Comparison of ENCODE assay signal across 8 cellular contexts in genomic region chr11:72813740-72814138, GRCh38. TPM values are rescaled to one million over a fixed set of nuclear protein-coding genes. Genes with fewer than 3 reads are reported as not detected.
DNase-seq lines count a peak whose midpoint lies in the region; ATAC-seq and TF ChIP-seq lines count a peak whose summit lies in the region.

No MANE protein-coding gene starts in this region.

- H2BK15ac ChIP-seq in IMR-90 (ENCODE audit: low read depth, low read length): 0 out of 3 replicates have a peak overlapping the region, but pooled peaks have one; percentile 89

- peak overlapping the region; percentile 99 for H2AFZ ChIP-seq in IMR-90 (replicated peaks; ENCODE audit: low read length, poor library complexity)

- H2AK5ac ChIP-seq in IMR-90 (ENCODE audit: low read depth, low read length): peak overlapping the region; percentile 87

- intact Hi-C loops in IMR-90 (cut with micrococcal nuclease): loop anchor here (1.0 to 5.0 kb wide), 2 partner anchors 61 to 88 kb away; partner anchors contain the start of gene ARAP1

- 0 out of 2 replicates have a peak, but pooled peaks have one; percentile 8 for TF ChIP-seq RAD21 in IMR-90 (IDR thresholded peaks at IDR 0.05; ENCODE audit: low read length)

- peak overlapping the region; percentile 95 for H3K9ac ChIP-seq in IMR-90 (ENCODE audit: low read depth, low read length)
- peak overlapping the region; percentile 89 for H3K9ac ChIP-seq in iPS-20b (ENCODE audit: low read depth, low read length)
- H3K9ac ChIP-seq in skeletal muscle satellite cell (ENCODE audit: low read depth, low read length): peak overlapping the region; percentile 98

- peak; percentile 40 for ATAC-seq in GM21717 (IDR thresholded peaks at IDR 0.05; ENCODE audit: unreplicated experiment)
- peak; percentile 86 for ATAC-seq in IMR-90 (ENCODE audit: low read depth)

- H3K36me3 ChIP-seq in IMR-90 (ENCODE audit: control insufficient read depth, insufficient read depth, low read length) (peaks cover 3% of the 10 kb centered on the region; the same call in 1 of the 2 replicates), Peyer's patch (peaks cover 0 to 13% (median 0%) of the 10 kb centered on the region in 3 donors), iPS-20b (ENCODE audit: insufficient read depth, low read depth, low read length) (peaks cover 4% of the 10 kb centered on the region; the same call in 1 of the 2 replicates), skeletal muscle satellite cell (ENCODE audit: insufficient read depth, low read length) (peaks cover 9% of the 10 kb centered on the region)

- H3K14ac ChIP-seq in IMR-90 (replicated peaks; ENCODE audit: low read depth, low read length): peak overlapping the region; percentile 97

- peak overlapping the region; percentile 100 for H2BK120ac ChIP-seq in IMR-90 (ENCODE audit: low read depth, low read length)

- H4K5ac ChIP-seq in IMR-90 (ENCODE audit: low read depth, low read length): peak overlapping the region; percentile 25

- H3K9me1 ChIP-seq in IMR-90 (ENCODE audit: insufficient read depth, low read length): peaks cover 17% of the 10 kb centered on the region; the same call in 1 of the 2 replicates

- peaks cover 22% of the 10 kb centered on the region for H3K4me1 ChIP-seq in IMR-90 (ENCODE audit: control insufficient read depth, insufficient read depth, low read length)
- H3K4me1 ChIP-seq in Peyer's patch: peaks cover 0 to 37% (median 8%) of the 10 kb centered on the region in 4 donors
- peaks cover 5% of the 10 kb centered on the region; the same call in 1 of the 2 replicates for H3K4me1 ChIP-seq in iPS-20b (ENCODE audit: insufficient read depth, low read length)
- peaks cover 30% of the 10 kb centered on the region for H3K4me1 ChIP-seq in skeletal muscle satellite cell (ENCODE audit: control insufficient read depth, insufficient read depth, low read length)

- H4K8ac ChIP-seq in IMR-90 (ENCODE audit: low read depth in 2 of 2, low read length in 2 of 2): peak overlapping the region; percentile 64 to 94; a peak in 3 of 4 replicates

- H2BK5ac ChIP-seq in IMR-90 (ENCODE audit: low read depth, low read length, poor library complexity, severe bottlenecking): peak overlapping the region; percentile 99

- DNase-seq in activated CD4-positive, alpha-beta T cell treated with anti-CD3 and anti-CD28 coated beads for 24 hours (ENCODE audit: low read depth in 2 of 2): peak; percentile 68 to 70
- no peak for DNase-seq in activated CD4-positive, alpha-beta T cell treated with anti-CD3 and anti-CD28 coated beads, Interleukin-2, amount 50 U/mL, for 1 hour
- peak; percentile 66 for DNase-seq in IMR-90
- peak; percentile 82 to 93 (median 91) for DNase-seq in Peyer's patch
- no peak for DNase-seq in astrocyte of the cerebellum (ENCODE audit: low read depth)

- H4K20me1 ChIP-seq in IMR-90 (ENCODE audit: insufficient read depth, low read length): no peaks in the 10 kb centered on the region

- peak overlapping the region; percentile 95 for H2AK9ac ChIP-seq in IMR-90 (replicated peaks; ENCODE audit: low read depth, low read length, poor library complexity)

- POLR2A ChIA-PET in IMR-90 (lab: Charles Lee; ENCODE audit: unreplicated experiment): no interaction called here

- peak overlapping the region; percentile 96; the same call in 1 of the 2 replicates for H3K18ac ChIP-seq in IMR-90 (ENCODE audit: low read depth, low read length)

- BruUV-seq in IMR-90 (replicated peaks; lab: Mats Ljungman, UMichigan): no TSS peak

- H3K27ac ChIP-seq in IMR-90 (ENCODE audit: insufficient read depth, low read length): peak overlapping the region; percentile 99
- peak overlapping the region; percentile 94 to 97 (median 94) for H3K27ac ChIP-seq in Peyer's patch
- H3K27ac ChIP-seq in iPS-20b (ENCODE audit: low read length): peak overlapping the region; percentile 48

- H3K56ac ChIP-seq in IMR-90 (ENCODE audit: extremely low read depth, insufficient read depth, low read length): peak overlapping the region; percentile 84

- no peak overlapping the region for H2BK20ac ChIP-seq in IMR-90 (ENCODE audit: low read depth, low read length)

- H4K91ac ChIP-seq in IMR-90 (ENCODE audit: insufficient read depth, low read depth, low read length): peak overlapping the region; percentile 95

- CTCF ChIA-PET in IMR-90 (lab: Yijun Ruan, JAX): interaction anchor here (0.7 to 0.8 kb wide), 2 partner anchors 8 to 88 kb away, joined by 3 read pairs; no protein-coding TSS in a partner anchor

- TF ChIP-seq POLR2A in IMR-90 (IDR thresholded peaks at IDR 0.05; ENCODE audit: low read depth, low read length) (peak; percentile 88), Peyer's patch (IDR thresholded peaks at IDR 0.05) (peak; percentile 26 to 52)

- no peaks in the 10 kb centered on the region for H3K27me3 ChIP-seq in IMR-90 (ENCODE audit: control insufficient read depth, insufficient read depth, low read length)
- H3K27me3 ChIP-seq in Peyer's patch: no peaks in the 10 kb centered on the region
- peaks cover 11% of the 10 kb centered on the region; the same call in 1 of the 2 replicates for H3K27me3 ChIP-seq in iPS-20b (ENCODE audit: insufficient read depth, low read length)
- no peaks in the 10 kb centered on the region for H3K27me3 ChIP-seq in skeletal muscle satellite cell (ENCODE audit: control insufficient read depth, insufficient read depth, low read length)

- 3% methylated on average over 22 of the region's 34 CpGs; no CpG with 5 or more reads in 1 of the 2 experiments for WGBS in IMR-90 (ENCODE audit: extremely low coverage in 2 of 2, insufficient read length in 1 of 2), 2 experiments

- TF ChIP-seq CTCF in IMR-90 (conservative IDR thresholded peaks at IDR 0.05; ENCODE audit: low read depth, low read length) (no peak), Peyer's patch (IDR thresholded peaks at IDR 0.05) (no peak), astrocyte of the cerebellum (IDR thresholded peaks at IDR 0.05; ENCODE audit: low read depth, low read length, missing control alignments) (no peak)

- peaks cover 11 to 66% of the 10 kb centered on the region in 2 experiments; a peak in 3 of 4 replicates for H3K79me1 ChIP-seq in IMR-90 (ENCODE audit: low read depth in 1 of 2, low read length in 2 of 2)

- H3K4me3 ChIP-seq in IMR-90 (ENCODE audit: insufficient read depth, low read depth, low read length): peak overlapping the region; percentile 89
- peak overlapping the region; percentile 76 to 90 (median 80) for H3K4me3 ChIP-seq in Peyer's patch
- H3K4me3 ChIP-seq in astrocyte of the cerebellum (ENCODE audit: low read depth, low read length): peak overlapping the region; percentile 73
- H3K4me3 ChIP-seq in iPS-20b (ENCODE audit: low read length): peak overlapping the region; percentile 85
- peak overlapping the region; percentile 98 for H3K4me3 ChIP-seq in skeletal muscle satellite cell (ENCODE audit: low read length)

- H3K9me3 ChIP-seq in IMR-90 (ENCODE audit: control insufficient read depth, insufficient read depth, low read length) (no peaks in the 10 kb centered on the region), Peyer's patch (no peaks in the 10 kb centered on the region), iPS-20b (ENCODE audit: insufficient read depth, low read depth, low read length) (no peaks in the 10 kb centered on the region), skeletal muscle satellite cell (replicated peaks; ENCODE audit: low read length) (no peaks in the 10 kb centered on the region)

- dilution Hi-C loops in IMR-90 (cut with HindIII; ENCODE audit: low sequenced_read_pairs, unreplicated experiment): no loop called here

- H3K4ac ChIP-seq in IMR-90 (ENCODE audit: low read depth, low read length): peak overlapping the region; percentile 96

- H3K4me2 ChIP-seq in IMR-90 (ENCODE audit: low read depth, low read length): peak overlapping the region; percentile 89
- H3K4me2 ChIP-seq in skeletal muscle satellite cell (ENCODE audit: low read length): peak overlapping the region; percentile 86

- peak overlapping the region; percentile 92 for H3K23ac ChIP-seq in IMR-90 (ENCODE audit: low read depth, low read length)

- in situ Hi-C loops in IMR-90 (cut with MboI; ENCODE audit: low sequenced_read_pairs): no loop called here
- in situ Hi-C loops in astrocyte of the cerebellum (cut with HindIII; ENCODE audit: low sequenced_read_pairs): loop anchor here (5.0 kb wide), 2 partner anchors 61 to 364 kb away; partner anchors contain the start of gene ARAP1

TF ChIP-seq in IMR-90, 13 proteins besides CTCF, POLR2A, EP300 and RAD21 (continues in another document):
- TF ChIP-seq BHLHE40 (IDR thresholded peaks at IDR 0.05; ENCODE audit: low read depth, low read length) (no peak; the same call in 1 of the 2 replicates), USF2 (IDR thresholded peaks at IDR 0.05; ENCODE audit: low read depth, low read length) (0 out of 2 replicates have a peak, but pooled peaks have one; percentile 12), NFE2L2 (IDR thresholded peaks at IDR 0.05; ENCODE audit: low read depth, low read length) (no peak)
- TF ChIP-seq, protein P1, sequence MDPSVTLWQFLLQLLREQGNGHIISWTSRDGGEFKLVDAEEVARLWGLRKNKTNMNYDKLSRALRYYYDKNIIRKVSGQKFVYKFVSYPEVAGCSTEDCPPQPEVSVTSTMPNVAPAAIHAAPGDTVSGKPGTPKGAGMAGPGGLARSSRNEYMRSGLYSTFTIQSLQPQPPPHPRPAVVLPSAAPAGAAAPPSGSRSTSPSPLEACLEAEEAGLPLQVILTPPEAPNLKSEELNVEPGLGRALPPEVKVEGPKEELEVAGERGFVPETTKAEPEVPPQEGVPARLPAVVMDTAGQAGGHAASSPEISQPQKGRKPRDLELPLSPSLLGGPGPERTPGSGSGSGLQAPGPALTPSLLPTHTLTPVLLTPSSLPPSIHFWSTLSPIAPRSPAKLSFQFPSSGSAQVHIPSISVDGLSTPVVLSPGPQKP (IDR thresholded peaks at IDR 0.05; ENCODE audit: borderline replicate concordance, low read depth, low read length): no peak

RNA-seq across cellular contexts. Expression of gene ATG16L2, which starts 0.5 kb away (rescaled TPM):
- total RNA-seq in IMR-90 (2012; rRNA removed) (1.3 and 1.4 TPM in 2 replicates), Peyer's patch (100 to 1,000 TPM in 1 of 4 donors, 10 to 100 TPM in 3; 39.9 to 226 (median 65.0) TPM)
- 12.2 and 12.7 TPM in 2 replicates for polyA plus RNA-seq in IMR-90 (2012; rRNA removed)
- 2.9 and 5.8 TPM in 2 replicates for polyA plus RNA-seq in IMR-90 (2012; cell fraction: cytosol; rRNA removed)
- polyA plus RNA-seq in IMR-90 (2012; cell fraction: nucleus; rRNA removed; ENCODE audit: low replicate concordance): 186 and 227 TPM in 2 replicates
- 6.6 and 7.9 TPM in 2 replicates for total RNA-seq in skeletal muscle satellite cell (2012; rRNA removed)

RNA-seq across cellular contexts. Expression of gene STARD10, which starts 19.9 kb away (rescaled TPM):
- total RNA-seq in IMR-90 (2012; rRNA removed) (22.2 and 23.8 TPM in 2 replicates), Peyer's patch (100 to 1,000 TPM; 118 to 187 (median 168) TPM)
- polyA plus RNA-seq in IMR-90 (2012; rRNA removed): 32.9 and 37.4 TPM in 2 replicates
- 51.8 and 54.8 TPM in 2 replicates for polyA plus RNA-seq in IMR-90 (2012; cell fraction: cytosol; rRNA removed)
- 18.7 and 29.9 TPM in 2 replicates for polyA plus RNA-seq in IMR-90 (2012; cell fraction: nucleus; rRNA removed; ENCODE audit: low replicate concordance)
- 4.4 and 4.8 TPM in 2 replicates for total RNA-seq in skeletal muscle satellite cell (2012; rRNA removed)

Comparison
In these comparisons a context has a peak if more than half of its experiments do, and no peak if none do; other contexts are left out.
1. DNase-seq: peak in activated CD4-positive, alpha-beta T cell treated with anti-CD3 and anti-CD28 coated beads for 24 hours (2 of 2), IMR-90 (single experiment) and Peyer's patch (3 of 3); none in activated CD4-positive, alpha-beta T cell treated with anti-CD3 and anti-CD28 coated beads, Interleukin-2, amount 50 U/mL, for 1 hour (single experiment) and astrocyte of the cerebellum (single experiment).
2. H3K27ac ChIP-seq: peak in every context shown above with its lines; median percentile 99 in IMR-90; 94 in Peyer's patch; 48 in iPS-20b.
3. RNA of gene ATG16L2, which starts 0.5 kb away (total RNA-seq): 39.9 to 226 TPM in Peyer's patch; 1.3 to 1.4 TPM in IMR-90; every median in the first group is over 10 times any median in the second.
4. Peak in every context shown above with its lines, with median percentiles within 50 percentile points of each other: H3K4me3 ChIP-seq and H3K9ac ChIP-seq.